In genomic region chr20:63941282-63942060, GRCh38 we compare ENCODE assay signal across 6 cellular contexts. TPM values are rescaled to one million over a fixed set of nuclear protein-coding genes. Genes with fewer than 3 reads are reported as not detected.
DNase-seq lines count a peak whose midpoint lies in the region.

No MANE protein-coding gene starts in this region.

- CTCF ChIA-PET in CD4-positive, alpha-beta memory T cell (lab: Charles Lee; ENCODE audit: partially characterized antibody), result interaction anchor here (1.0 to 1.2 kb wide), 2 partner anchors 32 to 116 kb away, joined by 3 read pairs; no protein-coding TSS in a partner anchor

- H3K9me3 Mint-ChIP-seq in CD4-positive, alpha-beta memory T cell, result peaks cover 0 to 2% (median 0%) of the 10 kb centered on the region in 8 donors

- intact Hi-C loops in CD4-positive, alpha-beta memory T cell (cut with micrococcal nuclease), result no loop called here

- no peaks in the 10 kb centered on the region for H3K9me3 ChIP-seq in CD4-positive, alpha-beta memory T cell (ENCODE audit: control insufficient read depth in 1 of 2, low read length in 2 of 2)

- peaks cover 42% of the 10 kb centered on the region for H3K36me3 ChIP-seq in CD4-positive, alpha-beta memory T cell (ENCODE audit: insufficient read depth, low read length)

- POLR2A ChIA-PET in CD4-positive, alpha-beta memory T cell (lab: Charles Lee; ENCODE audit: partially characterized antibody), result interaction anchor here (1.2 to 2.7 kb wide), 5 partner anchors 9 to 46 kb away, joined by 3 to 8 read pairs (median 3); partner anchors contain the start of gene UCKL1

- peaks cover 11 to 29% of the 10 kb centered on the region in 2 donors for H3K36me3 Mint-ChIP-seq in CD4-positive, alpha-beta memory T cell

- no peaks in the 10 kb centered on the region for H3K27me3 Mint-ChIP-seq in CD4-positive, alpha-beta memory T cell

- H3K27me3 ChIP-seq in CD4-positive, alpha-beta memory T cell (ENCODE audit: insufficient read depth, low read length), result no peaks in the 10 kb centered on the region

- H3K27ac ChIP-seq in CD4-positive, alpha-beta memory T cell (ENCODE audit: low read depth, low read length), result peak overlapping the region; percentile 36

- H3K4me1 Mint-ChIP-seq in CD4-positive, alpha-beta memory T cell, result peaks cover 5 to 27% (median 18%) of the 10 kb centered on the region in 4 donors

- peak overlapping the region; percentile 77 to 93 (median 85) for H3K27ac Mint-ChIP-seq in CD4-positive, alpha-beta memory T cell

- H3K4me3 ChIP-seq in CD4-positive, alpha-beta memory T cell (ENCODE audit: low read length in 2 of 2), result no peak overlapping the region

- H3K4me3 Mint-ChIP-seq in CD4-positive, alpha-beta memory T cell, result peak overlapping the region in 7 of 8 donors; percentile 35 to 68 (median 43)

- peak; percentile 75 to 88 (median 87) for DNase-seq in CD4-positive, alpha-beta memory T cell
- DNase-seq in SW480 (ENCODE audit: low spot score) (peak; percentile 96), SHP77 treated with DMSO at 0.1 percent for 48 hours (lab: John Stamatoyannopoulos, UW) (no peak), NCI-H2081 treated with DMSO at 0.1 percent for 48 hours (lab: John Stamatoyannopoulos, UW) (no peak)
- peak; percentile 32 for DNase-seq in effector CD8-positive, alpha-beta T cell (lab: John Stamatoyannopoulos, UW)
- peak in 2 of 3 donors; percentile 58 to 62 for DNase-seq in stimulated activated CD4-positive, alpha-beta T cell treated with anti-CD3 and anti-CD28 coated beads, TNF-alpha, amount 100 ng/mL, for 48 hours (ENCODE audit: low read depth in 3 of 3)

- H3K4me1 ChIP-seq in CD4-positive, alpha-beta memory T cell (ENCODE audit: insufficient read depth, low read length), result peaks cover 24% of the 10 kb centered on the region

RNA-seq across cellular contexts. Expression of gene UCKL1, which starts 14.7 kb away (rescaled TPM):
- 10 to 100 TPM; 53.7 to 55.1 TPM for total RNA-seq in CD4-positive, alpha-beta memory T cell
- polyA plus RNA-seq in CD4-positive, alpha-beta memory T cell, result 10 to 100 TPM; 26.2 to 31.8 TPM

RNA-seq across cellular contexts. Expression of gene ZNF512B, which starts 28.3 kb away (rescaled TPM):
- 10 to 100 TPM; 20.7 to 22.0 TPM for total RNA-seq in CD4-positive, alpha-beta memory T cell
- 1 to 10 TPM in 1 of 2 donors, under 1 TPM in 1; 0.20 to 1.7 TPM for polyA plus RNA-seq in CD4-positive, alpha-beta memory T cell

RNA-seq across cellular contexts. Expression of gene SAMD10, which starts 38.0 kb away (rescaled TPM):
- total RNA-seq in CD4-positive, alpha-beta memory T cell, result 1 to 10 TPM; 7.4 to 7.5 TPM
- polyA plus RNA-seq in CD4-positive, alpha-beta memory T cell, result 10 to 100 TPM in 1 of 2 donors, 1 to 10 TPM in 1; 9.7 to 13.0 TPM

RNA-seq across cellular contexts. Expression of gene PRPF6, which starts 39.5 kb away (rescaled TPM):
- total RNA-seq in CD4-positive, alpha-beta memory T cell, result 10 to 100 TPM; 86.4 to 88.7 TPM
- 100 to 1,000 TPM in 1 of 2 donors, 10 to 100 TPM in 1; 63.8 to 101 TPM for polyA plus RNA-seq in CD4-positive, alpha-beta memory T cell

RNA-seq across cellular contexts. Expression of gene DNAJC5, which starts 46.5 kb away (rescaled TPM):
- 10 to 100 TPM; 53.3 to 54.4 TPM for total RNA-seq in CD4-positive, alpha-beta memory T cell
- 1 to 10 TPM; 4.9 to 9.2 TPM for polyA plus RNA-seq in CD4-positive, alpha-beta memory T cell

Comparison
In these comparisons a context has a peak if more than half of its experiments do, and no peak if none do; other contexts are left out.
1. DNase-seq: peak in CD4-positive, alpha-beta memory T cell (5 of 5), SW480 (single experiment), effector CD8-positive, alpha-beta T cell (single experiment) and stimulated activated CD4-positive, alpha-beta T cell treated with anti-CD3 and anti-CD28 coated beads, TNF-alpha, amount 100 ng/mL, for 48 hours (2 of 3); none in SHP77 treated with DMSO at 0.1 percent for 48 hours (single experiment) and NCI-H2081 treated with DMSO at 0.1 percent for 48 hours (single experiment).